In genomic region chr1:98992844-98993243, GRCh38 we compare ENCODE assay signal across 25 cellular contexts. TPM values are rescaled to one million over a fixed set of nuclear protein-coding genes. Genes with fewer than 3 reads are reported as not detected.
"Had no signal": no experiment of that assay in that cellular context is flagged by ENCODE, and none has a peak within 500 bp of the region (broad histone marks: within the 10 kb centered on the region; RNA-seq: fewer than 3 reads in every experiment).

No MANE protein-coding gene starts in this region.

- DNase-seq: KBM-7, MV-4-11, NCI-H1048, NCI-H1105 treated with DMSO at 0.1 percent for 48 hours, NCI-H1417 treated with DMSO at 0.1 percent for 48 hours, NCI-H146, NCI-H1694 treated with DMSO at 0.1 percent for 48 hours, NCI-H2029, NCI-H2081 treated with DMSO at 0.1 percent for 48 hours, NCI-H2171, NCI-H226, NCI-H446, NCI-H510A, NCI-H524 treated with DMSO at 0.1 percent for 48 hours, NCI-H69, NCI-H774, PC-3, SHP77 had no signal

- H3K27ac ChIP-seq: RWPE1 had no signal

- ATAC-seq: Panc1, PC-3 had no signal

RNA-seq across cellular contexts. Expression of gene PLPPR5, which starts 11.8 kb away (rescaled TPM):
- total RNA-seq: HT-29; LHCN-M2; MCF 10A; T-helper 1 cell treated with Interleukin-12 subunit alpha and Interleukin-12 subunit beta and Interleukin-4 antibody, amounts not matched to agents 30 ng/mL and 1 ng/mL, for 36 hours had no signal
- polyA plus RNA-seq: IgD-negative memory B cell had no signal
